Comparison of ENCODE assay signal across 8 cellular contexts in genomic region chr4:163166041-163166579, GRCh38. TPM values are rescaled to one million over a fixed set of nuclear protein-coding genes. Genes with fewer than 3 reads are reported as not detected.
DNase-seq lines count a peak whose midpoint lies in the region; ATAC-seq and TF ChIP-seq lines count a peak whose summit lies in the region.

No MANE protein-coding gene starts in this region.

- intact Hi-C loops in activated B cell treated with CpG ODN at 0.5 μM for 24 hours (cut with micrococcal nuclease), result loop anchor here (1.0 to 5.0 kb wide), 8 partner anchors 15 to 1947 kb away; partner anchors contain the start of gene TMA16

- no peaks in the 10 kb centered on the region for H3K27me3 Mint-ChIP-seq in activated B cell treated with CpG ODN at 0.5 μM for 24 hours

- ATAC-seq in GM21723 (IDR thresholded peaks at IDR 0.05; ENCODE audit: unreplicated experiment) (peak; percentile 70), activated B cell treated with CpG ODN at 0.5 μM for 24 hours (ENCODE audit: low read depth) (peak; percentile 64)

- H3K27me3 ChIP-seq in GM06990 (replicated peaks; ENCODE audit: control insufficient read depth, insufficient read depth, low read length) (no peaks in the 10 kb centered on the region), layer of hippocampus (ENCODE audit: control insufficient read depth, insufficient read depth, low read length) (no peaks in the 10 kb centered on the region)

- TF ChIP-seq CTCF in GM06990 (IDR thresholded peaks at IDR 0.05; ENCODE audit: insufficient read depth, low read length, poor library complexity, severe bottlenecking) (no peak), activated B cell treated with CpG ODN at 0.5 μM for 24 hours (IDR thresholded peaks at IDR 0.05) (no peak)

- peak overlapping the region; percentile 69 for H3K27ac ChIP-seq in layer of hippocampus (ENCODE audit: low read depth, low read length)

- in situ Hi-C loops in KBM-7 (cut with MboI; ENCODE audit: low pct_unique_long_range_greater_than_20kb, low sequenced_read_pairs), result no loop called here

- no peaks in the 10 kb centered on the region; the same call in 1 of the 2 replicates for H3K36me3 ChIP-seq in GM06990 (ENCODE audit: control insufficient read depth, insufficient read depth, low read length)

- H3K9me3 Mint-ChIP-seq in activated B cell treated with CpG ODN at 0.5 μM for 24 hours, result no peaks in the 10 kb centered on the region

- H3K27ac Mint-ChIP-seq in activated B cell treated with CpG ODN at 0.5 μM for 24 hours, result peak overlapping the region; percentile 95

- POLR2A ChIA-PET in activated B cell treated with CpG ODN at 0.5 μM for 24 hours (lab: Charles Lee), result interaction anchor here (0.6 to 1.9 kb wide), 4 partner anchors 131 to 506 kb away, joined by 3 to 11 read pairs (median 3); partner anchors contain the start of gene TMA16

- peaks cover 27% of the 10 kb centered on the region for H3K4me1 Mint-ChIP-seq in activated B cell treated with CpG ODN at 0.5 μM for 24 hours

- DNase-seq in GM06990 (ENCODE audit: extremely low read depth, insufficient read length) (peak; percentile 78), KBM-7 (peak; percentile 68), activated B cell treated with CpG ODN at 0.5 μM for 24 hours (peak; percentile 63), GOT3 (lab: John Stamatoyannopoulos, UW) (no peak)
- peak; percentile 65 for DNase-seq in central memory CD4-positive, alpha-beta T cell
- DNase-seq in stimulated activated CD4-positive, alpha-beta T cell treated with anti-CD3 and anti-CD28 coated beads, Interleukin-1b, Interleukin-23, amount 100 ng/mL, for 48 hours, result peak; percentile 60

- H3K4me3 Mint-ChIP-seq in activated B cell treated with CpG ODN at 0.5 μM for 24 hours, result peak overlapping the region; percentile 91

- CTCF ChIA-PET in activated B cell treated with CpG ODN at 0.5 μM for 24 hours (lab: Charles Lee), result no interaction called here

- H3K4me3 ChIP-seq in GM06990 (replicated peaks; ENCODE audit: low read depth, low read length), result peak overlapping the region; percentile 91

- peaks cover 36% of the 10 kb centered on the region for H3K36me3 Mint-ChIP-seq in activated B cell treated with CpG ODN at 0.5 μM for 24 hours (ENCODE audit: low read depth)

RNA-seq across cellular contexts. Expression of gene NAF1, which starts 0.6 kb away (rescaled TPM):
- 21.1 and 22.7 TPM in 2 replicates for total RNA-seq in activated B cell treated with CpG ODN at 0.5 μM for 24 hours
